ENCODE assay signal across 14 cellular contexts in genomic region chr2:28161466-28161865, GRCh38.
A peak's percentile ranks its signal among the peaks of the same experiment; 100 is the strongest.
DNase-seq lines count a peak whose midpoint lies in the region; FAIRE-seq and TF ChIP-seq lines count a peak whose summit lies in the region.
"Had no signal": no experiment of that assay in that cellular context is flagged by ENCODE, and none has a peak within 500 bp of the region (broad histone marks: within the 10 kb centered on the region; RNA-seq: fewer than 3 reads in every experiment).

No MANE protein-coding gene starts in this region.

- no peaks in the 10 kb centered on the region for H3K27me3 ChIP-seq in GM23248 (replicated peaks; ENCODE audit: insufficient read depth)
- H3K27me3 ChIP-seq in small intestine (ENCODE audit: control insufficient read depth in 2 of 2, insufficient read depth in 2 of 2, low read length in 2 of 2), result no peaks in the 10 kb centered on the region
- no peaks in the 10 kb centered on the region for H3K27me3 ChIP-seq in testis
- H3K27me3 ChIP-seq: gastroesophageal sphincter had no signal

- no peak overlapping the region for H2AFZ ChIP-seq in GM23248

- intact Hi-C loops in testis (cut with DNase I; ENCODE audit: low total_unique reads) (no loop called here), posterior cingulate gyrus (cut with DNase I) (no loop called here)

- H3K4me2 ChIP-seq in GM23248 (ENCODE audit: unreplicated experiment), result peak overlapping the region; percentile 14

- no peaks in the 10 kb centered on the region for H4K20me1 ChIP-seq in GM23248 (ENCODE audit: insufficient read depth)

- no peak overlapping the region for H3K9ac ChIP-seq in GM23248

- no peaks in the 10 kb centered on the region for H3K79me2 ChIP-seq in GM23248 (ENCODE audit: insufficient read depth)

- H3K36me3 ChIP-seq in GM23248 (ENCODE audit: low read depth), result no peaks in the 10 kb centered on the region
- no peaks in the 10 kb centered on the region for H3K36me3 ChIP-seq in small intestine (ENCODE audit: control insufficient read depth in 2 of 2, insufficient read depth in 2 of 2, low read length in 2 of 2)
- no peaks in the 10 kb centered on the region for H3K36me3 ChIP-seq in testis (ENCODE audit: low read depth, missing control alignments)
- H3K36me3 ChIP-seq: gastroesophageal sphincter had no signal

- DNase-seq in GM23248 (peak; percentile 72), SIG-M5 treated with dmso at 0.1 percent for 504 hours (lab: John Stamatoyannopoulos, UW; ENCODE audit: unreplicated experiment) (peak; percentile 79), fibroblast of the conjunctiva (ENCODE audit: low read depth) (peak; percentile 52), stromal cell of bone marrow (ENCODE audit: low read depth) (peak; percentile 53), HuH-7 (ENCODE audit: low spot score) (no peak), small intestine (no peak), testis (no peak), posterior cingulate gyrus (no peak)
- DNase-seq: activated CD8-positive, alpha-beta T cell treated with anti-CD3 and anti-CD28 coated beads, Interleukin-2, amount 10 ng/mL, durations not matched to agents 7 days and 5 days; DND-41; NCI-H1092; substantia nigra had no signal

- no peaks in the 10 kb centered on the region for H3K9me2 ChIP-seq in GM23248 (ENCODE audit: insufficient read depth)

- TF ChIP-seq POLR2A in testis (IDR thresholded peaks at IDR 0.05), result no peak

- H3K4me1 ChIP-seq in GM23248 (ENCODE audit: insufficient read depth), result peaks cover 27% of the 10 kb centered on the region
- no peaks in the 10 kb centered on the region for H3K4me1 ChIP-seq in small intestine (ENCODE audit: control insufficient read depth in 2 of 2, insufficient read depth in 1 of 2, low read depth in 1 of 2, low read length in 1 of 2)
- peaks cover 10% of the 10 kb centered on the region for H3K4me1 ChIP-seq in testis

- in situ Hi-C loops in GM23248 (cut with MboI), result no loop called here

- H3K27ac ChIP-seq in GM23248 (peak overlapping the region; percentile 48), small intestine (ENCODE audit: low read depth in 1 of 2, low read length in 1 of 2) (no peak overlapping the region), testis (no peak overlapping the region)
- H3K27ac ChIP-seq: gastroesophageal sphincter had no signal

- H3F3A ChIP-seq in GM23248 (ENCODE audit: insufficient read depth), result peaks cover 18% of the 10 kb centered on the region; the same call in 1 of the 2 replicates

- FAIRE-seq in small intestine (lab: Jason Lieb, UNC), result no peak
- FAIRE-seq: GM19239 had no signal

- no peak for TF ChIP-seq CTCF in testis (IDR thresholded peaks at IDR 0.05)

- H3K9me3 ChIP-seq in GM23248 (ENCODE audit: low read depth) (no peaks in the 10 kb centered on the region), small intestine (ENCODE audit: control insufficient read depth, low read depth) (no peaks in the 10 kb centered on the region), testis (no peaks in the 10 kb centered on the region)
- H3K9me3 ChIP-seq: gastroesophageal sphincter had no signal

- WGBS in GM23248 (ENCODE audit: low coverage in 1 of 2, low lambda C conversion rate in 2 of 2, missing lambda C conversion rate in 2 of 2), 2 experiments, result 27% methylated on average over 2 of the region's 2 CpGs
- WGBS in small intestine, 3 donors, result 90 to 98% (median 95%) methylated on average over 2 of the region's 2 CpGs
- WGBS in testis, 2 donors, result 87 to 100% methylated on average over 2 of the region's 2 CpGs

- H3K4me3 ChIP-seq in GM23248 (no peak overlapping the region), small intestine (ENCODE audit: low read depth in 1 of 2, low read length in 2 of 2) (no peak overlapping the region), testis (no peak overlapping the region)
- H3K4me3 ChIP-seq: gastroesophageal sphincter had no signal

Comparison
In these comparisons a context has a peak if more than half of its experiments do, and no peak if none do; other contexts are left out.
1. DNase-seq: peak in GM23248 (single experiment), SIG-M5 treated with dmso at 0.1 percent for 504 hours (single experiment), fibroblast of the conjunctiva (single experiment) and stromal cell of bone marrow (single experiment); none in HuH-7 (single experiment), small intestine (single experiment), testis (single experiment) and posterior cingulate gyrus (0 of 10).